8 cellular contexts compared by ENCODE assay signal in genomic region chrX:20066968-20067708, GRCh38. TPM values are rescaled to one million over a fixed set of nuclear protein-coding genes. Genes with fewer than 3 reads are reported as not detected.
DNase-seq lines count a peak whose midpoint lies in the region; ATAC-seq and TF ChIP-seq lines count a peak whose summit lies in the region.

No MANE protein-coding gene starts in this region.

- intact Hi-C loops in esophagus squamous epithelium (cut with DNase I) = no loop called here

- TF ChIP-seq CTCF in KMS-11 (conservative IDR thresholded peaks at IDR 0.05; ENCODE audit: low read depth, low read length) = peak; percentile 76
- peak; percentile 32 for TF ChIP-seq CTCF in SU-DHL-6 (IDR thresholded peaks at IDR 0.05; ENCODE audit: insufficient read depth, low read length, poor library complexity, severe bottlenecking)
- peak in 4 of 6 experiments; percentile 37 to 52 (median 40) for TF ChIP-seq CTCF in esophagus squamous epithelium (IDR thresholded peaks at IDR 0.05)
- peak; percentile 52 for TF ChIP-seq CTCF in parathyroid adenoma (IDR thresholded peaks at IDR 0.05)

- H3K9ac ChIP-seq in KMS-11 = no peak overlapping the region
- no peak overlapping the region for H3K9ac ChIP-seq in SU-DHL-6 (ENCODE audit: low read length)
- no peak overlapping the region for H3K9ac ChIP-seq in parathyroid adenoma

- H3K36me3 ChIP-seq in KMS-11 (ENCODE audit: insufficient read depth) (no peaks in the 10 kb centered on the region), SU-DHL-6 (ENCODE audit: low read length) (no peaks in the 10 kb centered on the region), esophagus squamous epithelium (no peaks in the 10 kb centered on the region), parathyroid adenoma (ENCODE audit: control insufficient read depth, insufficient read depth, low read length) (no peaks in the 10 kb centered on the region)

- H2AFZ ChIP-seq in KMS-11 (ENCODE audit: low read depth) (peak overlapping the region; percentile 66), SU-DHL-6 (ENCODE audit: low read depth, low read length, severe bottlenecking) (no peak overlapping the region), parathyroid adenoma (peak overlapping the region; percentile 72)

- H3K27me3 ChIP-seq in KMS-11 (ENCODE audit: insufficient read depth, low read depth) (no peaks in the 10 kb centered on the region), SU-DHL-6 (ENCODE audit: low read length) (no peaks in the 10 kb centered on the region), esophagus squamous epithelium (no peaks in the 10 kb centered on the region), parathyroid adenoma (ENCODE audit: control insufficient read depth, insufficient read depth, low read length) (no peaks in the 10 kb centered on the region)

- ATAC-seq in HG03460 (IDR thresholded peaks at IDR 0.05; ENCODE audit: unreplicated experiment) = no peak

- WGBS in esophagus squamous epithelium, 2 donors = 39 to 41% methylated on average over 4 to 6 of the region's 6 CpGs

- H3K9me2 ChIP-seq in SU-DHL-6 (replicated peaks; ENCODE audit: insufficient read depth, low read length) = no peaks in the 10 kb centered on the region

- no peak for TF ChIP-seq POLR2A in esophagus squamous epithelium (IDR thresholded peaks at IDR 0.05)

- peaks cover 5% of the 10 kb centered on the region; the same call in 1 of the 2 replicates for H3F3A ChIP-seq in SU-DHL-6 (ENCODE audit: insufficient read depth)

- H3K79me2 ChIP-seq in KMS-11 (ENCODE audit: insufficient read depth, low read depth) (no peaks in the 10 kb centered on the region), SU-DHL-6 (ENCODE audit: insufficient read depth, low read length) (no peaks in the 10 kb centered on the region), parathyroid adenoma (no peaks in the 10 kb centered on the region)

- peak overlapping the region; percentile 56 for H3K4me2 ChIP-seq in KMS-11
- H3K4me2 ChIP-seq in SU-DHL-6 (ENCODE audit: low read depth, low read length, poor library complexity, severe bottlenecking) = no peak overlapping the region
- peak overlapping the region; percentile 38 for H3K4me2 ChIP-seq in parathyroid adenoma (ENCODE audit: low read length)

- H3K4me3 ChIP-seq in KMS-11 (IDR thresholded peaks at IDR 0.05; ENCODE audit: insufficient read depth, low read depth, low read length) (no peak overlapping the region), SU-DHL-6 (ENCODE audit: insufficient read depth, low read length, poor library complexity, severe bottlenecking) (no peak overlapping the region), esophagus squamous epithelium (no peak overlapping the region), parathyroid adenoma (ENCODE audit: low read depth, low read length) (no peak overlapping the region)

- no peak overlapping the region for H3K27ac ChIP-seq in KMS-11
- no peak overlapping the region for H3K27ac ChIP-seq in SU-DHL-6 (ENCODE audit: low read depth, low read length)
- H3K27ac ChIP-seq in esophagus squamous epithelium = no peak overlapping the region
- H3K27ac ChIP-seq in parathyroid adenoma = peak overlapping the region; percentile 83

- H3K9me3 ChIP-seq in SU-DHL-6 (ENCODE audit: insufficient read depth, low read length) (no peaks in the 10 kb centered on the region), esophagus squamous epithelium (no peaks in the 10 kb centered on the region), parathyroid adenoma (ENCODE audit: control insufficient read depth, low read length) (no peaks in the 10 kb centered on the region)

- peaks cover 29% of the 10 kb centered on the region for H3K4me1 ChIP-seq in KMS-11 (ENCODE audit: low read depth, poor library complexity, severe bottlenecking)
- H3K4me1 ChIP-seq in esophagus squamous epithelium = peaks cover 2 to 10% (median 3%) of the 10 kb centered on the region in 3 donors
- H3K4me1 ChIP-seq in parathyroid adenoma = peaks cover 16% of the 10 kb centered on the region

- H4K20me1 ChIP-seq in KMS-11 (ENCODE audit: insufficient read depth) (no peaks in the 10 kb centered on the region), SU-DHL-6 (ENCODE audit: low read depth, low read length) (no peaks in the 10 kb centered on the region)

- DNase-seq in NCI-H146 (lab: John Stamatoyannopoulos, UW) (peak; percentile 11), NCI-H146 treated with DMSO at 0.1 percent for 48 hours (lab: John Stamatoyannopoulos, UW; ENCODE audit: unreplicated experiment) (no peak), GM19238 (ENCODE audit: insufficient read length, low spot score) (peak; percentile 22), esophagus squamous epithelium (lab: John Stamatoyannopoulos, UW) (no peak)

RNA-seq across cellular contexts. Expression of gene MAP7D2, which starts 49.6 kb away (rescaled TPM):
- under 1 TPM in 3 of 4 donors, not detected in 1; 0.09 to 0.75 (median 0.38) TPM for total RNA-seq in esophagus squamous epithelium

Comparison
In these comparisons a context has a peak if more than half of its experiments do, and no peak if none do; other contexts are left out.
1. DNase-seq: peak in NCI-H146 (single experiment) and GM19238 (single experiment); none in NCI-H146 treated with DMSO at 0.1 percent for 48 hours (single experiment) and esophagus squamous epithelium (single experiment).
2. Peak in every context shown above with its lines, with median percentiles within 50 percentile points of each other: CTCF ChIP-seq.